ENCODE assay signal across 24 cellular contexts in genomic region chr11:118090545-118091162, GRCh38. TPM values are rescaled to one million over a fixed set of nuclear protein-coding genes. Genes with fewer than 3 reads are reported as not detected.
A peak's percentile ranks its signal among the peaks of the same experiment; 100 is the strongest.
DNase-seq lines count a peak whose midpoint lies in the region; ATAC-seq, FAIRE-seq and TF ChIP-seq lines count a peak whose summit lies in the region.
"Had no signal": no experiment of that assay in that cellular context is flagged by ENCODE, and none has a peak within 500 bp of the region (broad histone marks: within the 10 kb centered on the region; RNA-seq: fewer than 3 reads in every experiment).

No MANE protein-coding gene starts in this region.

- H3K9me3 Mint-ChIP-seq in MCF 10A (ENCODE audit: unreplicated experiment) (no peaks in the 10 kb centered on the region), type B pancreatic cell (peaks cover 12% of the 10 kb centered on the region)

- H3K27ac Mint-ChIP-seq in MCF 10A (ENCODE audit: low read depth, unreplicated experiment) = no peak overlapping the region
- peak overlapping the region; percentile 9 for H3K27ac Mint-ChIP-seq in type B pancreatic cell
- H3K27ac Mint-ChIP-seq: CD8-positive, alpha-beta T cell had no signal

- peaks cover 29% of the 10 kb centered on the region for H3K9me3 ChIP-seq in mammary epithelial cell (replicated peaks; ENCODE audit: insufficient read depth, low read length)
- H3K9me3 ChIP-seq: SJCRH30 had no signal

- POLR2A ChIA-PET in MCF 10A (lab: Yijun Ruan, JAX) = interaction anchor here (0.7 to 0.9 kb wide), 3 partner anchors 12 to 33 kb away, joined by 3 to 5 read pairs (median 4); partner anchors contain the start of gene TMPRSS4

- no peak overlapping the region for H3K4me2 ChIP-seq in mammary epithelial cell (ENCODE audit: insufficient read depth, low read depth, low read length)

- dilution Hi-C loops in mammary epithelial cell (cut with HindIII; ENCODE audit: low sequenced_read_pairs) = no loop called here

- peak; percentile 46 for DNase-seq in mammary epithelial cell
- no peak for DNase-seq in MCF 10A (ENCODE audit: unreplicated experiment)
- DNase-seq in epithelial cell of esophagus (ENCODE audit: low read depth) = peak; percentile 69
- DNase-seq in left colon = no peak
- DNase-seq in type B pancreatic cell (ENCODE audit: extremely low spot score, unreplicated experiment) = no peak
- DNase-seq in dermis blood vessel endothelial cell = no peak
- no peak for DNase-seq in GM19239 (ENCODE audit: insufficient read length, low spot score)
- DNase-seq: 8988T; C1 segment of cervical spinal cord; CD8-positive, alpha-beta T cell; DND-41; KBM-7; NCI-H1092; NCI-H1436 treated with DMSO at 0.1 percent for 48 hours; NCI-H1930; NCI-H2171; NCI-H345; NCI-H524; OCI-M1; SJCRH30 had no signal

- no peak for FAIRE-seq in GM19239 (lab: Jason Lieb, UNC)
- FAIRE-seq: GM12878, H54, RCC 7860 had no signal

- peak; percentile 33 for ATAC-seq in left colon
- ATAC-seq in HG03457 (IDR thresholded peaks at IDR 0.05; ENCODE audit: unreplicated experiment) = no peak
- ATAC-seq: CD8-positive, alpha-beta T cell; GM12878 had no signal

- H3K36me3 Mint-ChIP-seq in MCF 10A (ENCODE audit: insufficient read depth, unreplicated experiment) = no peaks in the 10 kb centered on the region
- H3K36me3 Mint-ChIP-seq in type B pancreatic cell = peaks cover 9% of the 10 kb centered on the region

- H3K4me3 ChIP-seq in mammary epithelial cell (replicated peaks in 1 of 3; ENCODE audit: insufficient read depth in 1 of 3, low read depth in 2 of 3, low read length in 3 of 3) (no peak overlapping the region), epithelial cell of esophagus (ENCODE audit: low read length) (no peak overlapping the region)
- H3K4me3 ChIP-seq: GM12878, SJCRH30 had no signal

- no peaks in the 10 kb centered on the region for H3K27me3 ChIP-seq in mammary epithelial cell (ENCODE audit: insufficient read depth, low read length)
- H3K27me3 ChIP-seq: SJCRH30 had no signal

- H3K27me3 Mint-ChIP-seq in MCF 10A (ENCODE audit: insufficient read depth, unreplicated experiment) (no peaks in the 10 kb centered on the region), type B pancreatic cell (no peaks in the 10 kb centered on the region)

- H4K20me1 ChIP-seq in mammary epithelial cell (ENCODE audit: insufficient read depth, low read length) = no peaks in the 10 kb centered on the region

- H3K4me1 Mint-ChIP-seq in MCF 10A (ENCODE audit: insufficient read depth, unreplicated experiment) = peaks cover 6% of the 10 kb centered on the region
- H3K4me1 Mint-ChIP-seq in type B pancreatic cell (ENCODE audit: unreplicated experiment) = peaks cover 17% of the 10 kb centered on the region

- intact Hi-C loops in mammary epithelial cell (cut with micrococcal nuclease) (no loop called here), MCF 10A (cut with micrococcal nuclease) (no loop called here), left colon (cut with DNase I, micrococcal nuclease) (no loop called here)

- WGBS in mammary epithelial cell (ENCODE audit: low coverage, missing lambda C conversion rate) = 8% methylated on average over 4 of the region's 7 CpGs

- in situ Hi-C loops in mammary epithelial cell (cut with MboI; ENCODE audit: low sequenced_read_pairs in 2 of 2) = no loop called here

- H3K27ac ChIP-seq in mammary epithelial cell (ENCODE audit: insufficient read depth, low read depth, low read length) = no peak overlapping the region
- H3K27ac ChIP-seq: SJCRH30 had no signal

- peak overlapping the region; percentile 36 for H2AFZ ChIP-seq in mammary epithelial cell (ENCODE audit: low read depth, low read length)

- no peaks in the 10 kb centered on the region for H3K79me2 ChIP-seq in mammary epithelial cell (ENCODE audit: insufficient read depth, low read length)

- H3K4me3 Mint-ChIP-seq in MCF 10A (ENCODE audit: unreplicated experiment) (no peak overlapping the region), type B pancreatic cell (no peak overlapping the region)
- H3K4me3 Mint-ChIP-seq: CD8-positive, alpha-beta T cell had no signal

- BruUV-seq in mammary epithelial cell (replicated peaks; lab: Mats Ljungman, UMichigan) (no TSS peak), MCF 10A (replicated peaks; lab: Mats Ljungman, UMichigan) (no TSS peak)

- no peaks in the 10 kb centered on the region for H3K36me3 ChIP-seq in mammary epithelial cell (ENCODE audit: insufficient read depth, low read length)
- H3K36me3 ChIP-seq: SJCRH30 had no signal

- no peak for TF ChIP-seq CTCF in mammary epithelial cell (conservative IDR thresholded peaks at IDR 0.05 in 1 of 2, IDR thresholded peaks at IDR 0.05 in 1 of 2; ENCODE audit: extremely low read depth in 1 of 2, insufficient read depth in 1 of 2, low read depth in 1 of 2, low read length in 2 of 2)
- TF ChIP-seq CTCF in MCF 10A (IDR thresholded peaks at IDR 0.05; ENCODE audit: unreplicated experiment) = no peak
- no peak for TF ChIP-seq CTCF in epithelial cell of esophagus (IDR thresholded peaks at IDR 0.05; ENCODE audit: insufficient read depth, low read depth, low read length, missing control alignments)
- no peak for TF ChIP-seq CTCF in type B pancreatic cell (conservative IDR thresholded peaks at IDR 0.05)

- peaks cover 19% of the 10 kb centered on the region for H3K4me1 ChIP-seq in mammary epithelial cell (ENCODE audit: insufficient read depth, low read length)
- H3K4me1 ChIP-seq: SJCRH30 had no signal

- CTCF ChIA-PET in mammary epithelial cell (lab: Charles Lee; ENCODE audit: low non-redundant PET) = interaction anchor here (0.6 kb wide), 3 partner anchors 20 to 272 kb away, joined by 3 to 6 read pairs (median 3); no protein-coding TSS in a partner anchor
- CTCF ChIA-PET in MCF 10A (lab: Yijun Ruan, JAX) = interaction anchor here (0.7 kb wide), 1 partner anchor 149 kb away, joined by 7 read pairs; no protein-coding TSS in a partner anchor

- no peak overlapping the region for H3K9ac ChIP-seq in mammary epithelial cell (ENCODE audit: insufficient read depth, low read length)

RNA-seq across cellular contexts. Expression of gene SMIM35, which starts 3.9 kb away (rescaled TPM):
- total RNA-seq in mammary epithelial cell (not detected), MCF 10A (2022) (not detected in 2 replicates), left colon (under 1 TPM in 1 of 2 donors, not detected in 1; 0.08 TPM), type B pancreatic cell (ENCODE audit: low replicate concordance) (0.17 TPM in 1 of 2 replicates, not detected in the other), dermis blood vessel endothelial cell (not detected in 2 replicates)
- not detected for polyA plus RNA-seq in mammary epithelial cell
- not detected for polyA minus RNA-seq in mammary epithelial cell
- total RNA-seq: GM12878, SJCRH30 had no signal

RNA-seq across cellular contexts. Expression of gene TMPRSS4, which starts 13.8 kb away (rescaled TPM):
- 1 to 10 TPM in 1 of 2 donors, under 1 TPM in 1; 0.67 to 2.9 TPM for total RNA-seq in mammary epithelial cell
- polyA plus RNA-seq in mammary epithelial cell = 5.6 TPM
- polyA minus RNA-seq in mammary epithelial cell = 26.3 TPM
- not detected in 2 replicates for total RNA-seq in MCF 10A (2022)
- 100 to 1,000 TPM; 255 to 318 TPM for total RNA-seq in left colon
- total RNA-seq in type B pancreatic cell (ENCODE audit: low replicate concordance) = 33.8 and 169 TPM in 2 replicates
- not detected in 2 replicates for total RNA-seq in dermis blood vessel endothelial cell
- total RNA-seq: CD8-positive, alpha-beta T cell; SJCRH30 had no signal

Comparison
In these comparisons a context has a peak if more than half of its experiments do, and no peak if none do; other contexts are left out.
1. DNase-seq: peak in mammary epithelial cell (single experiment) and epithelial cell of esophagus (single experiment); none in MCF 10A (single experiment), left colon (0 of 2), type B pancreatic cell (single experiment), dermis blood vessel endothelial cell (single experiment) and GM19239 (single experiment).